In the genomic region with DNA sequence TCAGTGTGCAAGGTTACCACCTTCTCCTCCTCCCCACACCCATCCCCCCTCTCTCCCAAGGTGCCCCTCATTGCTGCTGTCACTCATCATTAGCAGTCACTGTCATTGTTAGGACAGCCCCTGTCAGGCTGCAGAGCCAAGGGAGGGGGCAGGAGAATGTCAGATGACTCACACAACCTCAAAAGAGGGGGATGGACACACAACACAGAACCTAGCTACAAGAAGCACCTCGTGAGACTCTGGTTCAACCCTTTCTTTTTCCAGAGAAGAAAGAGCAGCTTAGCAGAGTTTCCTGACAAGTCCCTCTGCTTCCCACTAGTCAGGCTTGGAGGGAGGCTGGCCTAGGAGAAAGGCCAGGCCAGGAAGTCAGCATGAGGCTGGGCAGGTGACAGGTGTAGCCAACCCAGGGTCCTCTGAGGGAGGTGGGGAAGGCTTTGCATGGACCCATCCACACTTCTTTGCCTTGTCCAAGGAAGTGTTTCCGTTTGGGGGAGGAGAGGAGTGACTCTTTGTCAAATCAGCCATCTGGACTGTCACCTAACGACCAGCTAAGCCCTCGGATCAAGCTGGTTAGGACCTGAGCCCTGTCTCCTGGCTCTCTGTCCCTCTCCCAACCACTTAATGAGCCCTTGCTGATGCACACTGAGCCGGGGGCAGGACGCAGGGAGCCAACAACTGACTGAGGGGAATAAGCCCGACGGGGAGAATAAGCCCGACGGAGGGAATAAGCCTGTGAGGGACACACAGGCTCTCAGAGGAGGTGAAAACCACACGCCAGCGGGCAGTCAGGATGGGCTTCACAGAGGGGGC, we compare ENCODE assay signal across 13 cellular contexts. TPM values are rescaled to one million over a fixed set of nuclear protein-coding genes. Genes with fewer than 3 reads are reported as not detected.
DNase-seq lines count a peak whose midpoint lies in the region; TF ChIP-seq lines count a peak whose summit lies in the region.
"Had no signal": no experiment of that assay in that cellular context is flagged by ENCODE, and none has a peak within 500 bp of the region (broad histone marks: within the 10 kb centered on the region; RNA-seq: fewer than 3 reads in every experiment).

No MANE protein-coding gene starts in this region.

- no peak overlapping the region for H2BK12ac ChIP-seq in neuronal stem cell (ENCODE audit: low read length)

- no peaks in the 10 kb centered on the region for H3K9me3 Mint-ChIP-seq in activated T-helper 2 cell treated with anti-CD3 and anti-CD28 coated beads, Interferon-gamma antibody, Interleukin-2, Interleukin-4, amounts not matched to agents 10 μg/mL and 5 μg/mL and 100 μg/mL, durations not matched to agents 14 hours and 24 hours and 36 hours
- no peaks in the 10 kb centered on the region for H3K9me3 Mint-ChIP-seq in osteocyte (ENCODE audit: unreplicated experiment)
- H3K9me3 Mint-ChIP-seq: type B pancreatic cell had no signal

- H3K4me1 ChIP-seq in neuronal stem cell (ENCODE audit: control insufficient read depth in 2 of 2, insufficient read depth in 1 of 2, low read depth in 1 of 2, low read length in 2 of 2) = peaks cover 24 to 31% of the 10 kb centered on the region in 2 donors
- H3K4me1 ChIP-seq: A549 had no signal

- peak overlapping the region; percentile 54 for H3K27ac ChIP-seq in neuronal stem cell (replicated peaks; ENCODE audit: low read length)
- no peak overlapping the region for H3K27ac ChIP-seq in brain microvascular endothelial cell
- H3K27ac ChIP-seq: A549 had no signal

- H3K4me1 Mint-ChIP-seq in activated T-helper 2 cell treated with anti-CD3 and anti-CD28 coated beads, Interferon-gamma antibody, Interleukin-2, Interleukin-4, amounts not matched to agents 10 μg/mL and 5 μg/mL and 100 μg/mL, durations not matched to agents 14 hours and 24 hours and 36 hours (ENCODE audit: low read depth) = peaks cover 38% of the 10 kb centered on the region
- H3K4me1 Mint-ChIP-seq in osteocyte (ENCODE audit: unreplicated experiment) = peaks cover 10% of the 10 kb centered on the region

- peak overlapping the region; percentile 30 for H3K27ac Mint-ChIP-seq in activated T-helper 2 cell treated with anti-CD3 and anti-CD28 coated beads, Interferon-gamma antibody, Interleukin-2, Interleukin-4, amounts not matched to agents 10 μg/mL and 5 μg/mL and 100 μg/mL, durations not matched to agents 14 hours and 24 hours and 36 hours
- no peak overlapping the region for H3K27ac Mint-ChIP-seq in osteocyte (ENCODE audit: unreplicated experiment)
- H3K27ac Mint-ChIP-seq: type B pancreatic cell had no signal

- H2BK120ac ChIP-seq in neuronal stem cell (ENCODE audit: low read depth, low read length) = no peak overlapping the region

- peak overlapping the region; percentile 82 for H2AFZ ChIP-seq in neuronal stem cell (ENCODE audit: low read length)

- DNase-seq in NCI-H510A treated with DMSO at 0.1 percent for 48 hours (lab: John Stamatoyannopoulos, UW) = peak; percentile 3
- DNase-seq in NCI-H510A (lab: John Stamatoyannopoulos, UW) = no peak
- DNase-seq in NCI-H524 (lab: John Stamatoyannopoulos, UW) = peak; percentile 90 to 95
- DNase-seq in activated T-helper 2 cell treated with anti-CD3 and anti-CD28 coated beads, Interferon-gamma antibody, Interleukin-2, Interleukin-4, amounts not matched to agents 10 μg/mL and 5 μg/mL and 100 μg/mL, durations not matched to agents 14 hours and 24 hours and 36 hours (ENCODE audit: low spot score) = no peak
- peak; percentile 46 for DNase-seq in neuronal stem cell (ENCODE audit: low spot score)
- DNase-seq in osteocyte (ENCODE audit: extremely low spot score, unreplicated experiment) = no peak
- DNase-seq in SKM-1 treated with dmso at 0.1 percent for 144 hours (lab: John Stamatoyannopoulos, UW; ENCODE audit: unreplicated experiment) = no peak
- no peak for DNase-seq in brain microvascular endothelial cell
- DNase-seq: NCI-H2227 treated with DMSO at 0.1 percent for 48 hours; stimulated activated CD4-positive, alpha-beta T cell treated with anti-CD3 and anti-CD28 coated beads, Interleukin-4, amount 100 ng/mL, for 1 hour; T1000 had no signal

- no peak for TF ChIP-seq CTCF in osteocyte (IDR thresholded peaks at IDR 0.05)
- no peak for TF ChIP-seq CTCF in brain microvascular endothelial cell (IDR thresholded peaks at IDR 0.05; ENCODE audit: low read depth, low read length, missing control alignments)

- H3K27me3 Mint-ChIP-seq in activated T-helper 2 cell treated with anti-CD3 and anti-CD28 coated beads, Interferon-gamma antibody, Interleukin-2, Interleukin-4, amounts not matched to agents 10 μg/mL and 5 μg/mL and 100 μg/mL, durations not matched to agents 14 hours and 24 hours and 36 hours (ENCODE audit: low read depth) = no peaks in the 10 kb centered on the region
- no peaks in the 10 kb centered on the region for H3K27me3 Mint-ChIP-seq in osteocyte (ENCODE audit: unreplicated experiment)

- intact Hi-C loops in activated T-helper 2 cell treated with anti-CD3 and anti-CD28 coated beads, Interferon-gamma antibody, Interleukin-2, Interleukin-4, amounts not matched to agents 10 μg/mL and 5 μg/mL and 100 μg/mL, durations not matched to agents 14 hours and 24 hours and 36 hours (cut with micrococcal nuclease) = loop anchor here (5.0 kb wide), 1 partner anchor 42 kb away; no protein-coding TSS in a partner anchor

- no peaks in the 10 kb centered on the region for H3K9me3 ChIP-seq in neuronal stem cell (replicated peaks in 1 of 2; ENCODE audit: control insufficient read depth in 2 of 2, insufficient read depth in 1 of 2, low read depth in 1 of 2, low read length in 2 of 2)
- H3K9me3 ChIP-seq: A549 had no signal

- H4K8ac ChIP-seq in neuronal stem cell (ENCODE audit: low read depth, low read length) = no peak overlapping the region

- WGBS in neuronal stem cell (ENCODE audit: extremely low coverage in 2 of 2, insufficient read length in 2 of 2, insufficient replicate concordance in 1 of 2), 2 donors = no CpG with 5 or more reads among the region's 12 CpGs

- H4K91ac ChIP-seq in neuronal stem cell (ENCODE audit: low read depth, low read length, poor library complexity) = no peak overlapping the region

- peak overlapping the region; percentile 66 for H3K18ac ChIP-seq in neuronal stem cell (ENCODE audit: low read length)

- H2AK5ac ChIP-seq in neuronal stem cell (ENCODE audit: low read depth, low read length) = peak overlapping the region; percentile 14

- H3K23ac ChIP-seq in neuronal stem cell (ENCODE audit: low read depth, low read length, poor library complexity) = no peak overlapping the region

- no peak overlapping the region for H3K4me3 ChIP-seq in neuronal stem cell (ENCODE audit: low read length in 2 of 2)
- no peak overlapping the region for H3K4me3 ChIP-seq in brain microvascular endothelial cell (ENCODE audit: low read depth, low read length)
- H3K4me3 ChIP-seq: A549 had no signal

- no peak overlapping the region for H3K9ac ChIP-seq in neuronal stem cell (ENCODE audit: low read depth, low read length, poor library complexity)

- no peak overlapping the region for H2BK5ac ChIP-seq in neuronal stem cell (ENCODE audit: low read length)

- peak overlapping the region; percentile 23 for H3K14ac ChIP-seq in neuronal stem cell (ENCODE audit: low read length)

- H3K36me3 ChIP-seq in neuronal stem cell (replicated peaks in 1 of 2; ENCODE audit: control insufficient read depth in 2 of 2, insufficient read depth in 2 of 2, low read length in 2 of 2) (no peaks in the 10 kb centered on the region), brain microvascular endothelial cell (replicated peaks) (no peaks in the 10 kb centered on the region)

- H3K79me1 ChIP-seq in neuronal stem cell (ENCODE audit: low read depth, low read length) = no peaks in the 10 kb centered on the region

- H3K4me2 ChIP-seq in neuronal stem cell (ENCODE audit: insufficient read depth, low read length, poor library complexity, severe bottlenecking) = no peak overlapping the region
- H3K4me2 ChIP-seq: A549 had no signal

- H3K4me3 Mint-ChIP-seq in activated T-helper 2 cell treated with anti-CD3 and anti-CD28 coated beads, Interferon-gamma antibody, Interleukin-2, Interleukin-4, amounts not matched to agents 10 μg/mL and 5 μg/mL and 100 μg/mL, durations not matched to agents 14 hours and 24 hours and 36 hours (ENCODE audit: low read depth) = no peak overlapping the region
- no peak overlapping the region for H3K4me3 Mint-ChIP-seq in osteocyte (ENCODE audit: unreplicated experiment)
- H3K4me3 Mint-ChIP-seq: type B pancreatic cell had no signal

- in situ Hi-C loops in brain microvascular endothelial cell (cut with HindIII; ENCODE audit: low pct_ligation_motif_present, low sequenced_read_pairs) = no loop called here

- H3K27me3 ChIP-seq in neuronal stem cell (ENCODE audit: control insufficient read depth in 3 of 3, insufficient read depth in 3 of 3, low read depth in 1 of 3, low read length in 3 of 3) (peaks cover 0 to 2% (median 0%) of the 10 kb centered on the region in 3 experiments), brain microvascular endothelial cell (replicated peaks) (no peaks in the 10 kb centered on the region)

- H3K4ac ChIP-seq in neuronal stem cell (ENCODE audit: low read length) = no peak overlapping the region

- H2BK15ac ChIP-seq in neuronal stem cell (ENCODE audit: low read length) = no peak overlapping the region

- peaks cover 36% of the 10 kb centered on the region for H3K36me3 Mint-ChIP-seq in activated T-helper 2 cell treated with anti-CD3 and anti-CD28 coated beads, Interferon-gamma antibody, Interleukin-2, Interleukin-4, amounts not matched to agents 10 μg/mL and 5 μg/mL and 100 μg/mL, durations not matched to agents 14 hours and 24 hours and 36 hours (ENCODE audit: low read depth)
- H3K36me3 Mint-ChIP-seq in osteocyte (ENCODE audit: unreplicated experiment) = no peaks in the 10 kb centered on the region

RNA-seq across cellular contexts. Expression of a gene that starts 18.3 kb away (rescaled TPM):
- 20.2 and 23.8 TPM in 2 replicates for total RNA-seq in activated T-helper 2 cell treated with anti-CD3 and anti-CD28 coated beads, Interferon-gamma antibody, Interleukin-2, Interleukin-4, amounts not matched to agents 10 μg/mL and 5 μg/mL and 100 μg/mL, durations not matched to agents 14 hours and 24 hours and 36 hours
- polyA plus RNA-seq in neuronal stem cell (2013, experiment 1 of 2) = 2.9 TPM
- 3.1 TPM for polyA plus RNA-seq in neuronal stem cell (2013, experiment 2 of 2)
- 1.6 and 3.5 TPM in 2 replicates for total RNA-seq in osteocyte

RNA-seq across cellular contexts. Expression of a gene that starts 49.4 kb away (rescaled TPM):
- 0.09 and 0.11 TPM in 2 replicates for total RNA-seq in activated T-helper 2 cell treated with anti-CD3 and anti-CD28 coated beads, Interferon-gamma antibody, Interleukin-2, Interleukin-4, amounts not matched to agents 10 μg/mL and 5 μg/mL and 100 μg/mL, durations not matched to agents 14 hours and 24 hours and 36 hours
- 0.21 TPM for polyA plus RNA-seq in neuronal stem cell (2013, experiment 1 of 2)
- polyA plus RNA-seq in neuronal stem cell (2013, experiment 2 of 2) = 0.12 TPM
- not detected in 2 replicates for total RNA-seq in osteocyte

Comparison
In these comparisons a context has a peak if more than half of its experiments do, and no peak if none do; other contexts are left out.
1. DNase-seq: peak in NCI-H510A treated with DMSO at 0.1 percent for 48 hours (single experiment), NCI-H524 (2 of 2) and neuronal stem cell (single experiment); none in NCI-H510A (single experiment), activated T-helper 2 cell treated with anti-CD3 and anti-CD28 coated beads, Interferon-gamma antibody, Interleukin-2, Interleukin-4, amounts not matched to agents 10 μg/mL and 5 μg/mL and 100 μg/mL, durations not matched to agents 14 hours and 24 hours and 36 hours (single experiment), osteocyte (single experiment), SKM-1 treated with dmso at 0.1 percent for 144 hours (single experiment) and brain microvascular endothelial cell (single experiment).